Comparison of ENCODE assay signal across 8 cellular contexts in the genomic region with DNA sequence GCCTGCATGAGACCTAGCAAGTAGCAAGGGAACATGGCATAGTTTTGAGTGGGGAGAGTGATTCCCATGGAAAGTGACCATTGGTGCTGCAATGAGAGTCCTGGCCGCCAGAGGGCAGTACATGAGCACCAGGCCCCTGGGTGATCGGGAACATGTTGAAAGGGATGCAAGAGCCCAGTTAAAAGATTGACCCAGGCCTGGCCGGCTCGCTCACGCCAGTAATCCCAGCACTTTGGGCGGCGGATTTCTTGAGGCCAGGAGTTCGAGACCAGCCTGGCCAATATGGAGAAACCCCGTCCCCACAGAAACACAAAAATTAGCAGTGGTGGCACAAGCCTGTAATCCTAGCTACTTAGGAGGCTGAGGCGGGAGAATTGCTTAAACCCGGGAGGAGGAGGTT. TPM values are rescaled to one million over a fixed set of nuclear protein-coding genes. Genes with fewer than 3 reads are reported as not detected.
A peak's percentile ranks its signal among the peaks of the same experiment; 100 is the strongest.
DNase-seq lines count a peak whose midpoint lies in the region; ATAC-seq, FAIRE-seq and TF ChIP-seq lines count a peak whose summit lies in the region.
"Had no signal": no experiment of that assay in that cellular context is flagged by ENCODE, and none has a peak within 500 bp of the region (broad histone marks: within the 10 kb centered on the region; RNA-seq: fewer than 3 reads in every experiment).

No MANE protein-coding gene starts in this region.

- H3K27me3 ChIP-seq in HAP-1 (ENCODE audit: low read depth): peaks cover 5% of the 10 kb centered on the region; the same call in 1 of the 2 replicates
- no peaks in the 10 kb centered on the region for H3K27me3 ChIP-seq in MG63
- H3K27me3 ChIP-seq in HepG2 (ENCODE audit: control insufficient read depth in 1 of 2, insufficient read depth in 2 of 2, low read length in 2 of 2): no peaks in the 10 kb centered on the region

- TF ChIP-seq CTCF in HepG2 (CRISPR knock-in tag; IDR thresholded peaks at IDR 0.05): peak; percentile 95

- H2AFZ ChIP-seq in HepG2 (ENCODE audit: low read length): no peak overlapping the region

- TF ChIP-seq EP300 in HepG2 (IDR thresholded peaks at IDR 0.05; ENCODE audit: low read depth in 2 of 2, low read length in 2 of 2) (no peak), HepG2 (CRISPR knock-in tag; IDR thresholded peaks at IDR 0.05; ENCODE audit: borderline replicate concordance) (no peak)

- intact Hi-C loops in HepG2 (cut with micrococcal nuclease; ENCODE audit: unreplicated experiment): loop anchor here (1.0 kb wide), 3 partner anchors 77 to 912 kb away; no protein-coding TSS in a partner anchor

- BruUV-seq in HepG2 (replicated peaks; lab: Mats Ljungman, UMichigan): no TSS peak

- FAIRE-seq in GM12891 (lab: Jason Lieb, UNC): peak; percentile 95
- peak; percentile 18 for FAIRE-seq in HepG2 (lab: Jason Lieb, UNC)

- no peak overlapping the region for H3K4me2 ChIP-seq in HepG2 (ENCODE audit: low read depth, low read length)

- peak; percentile 74 for TF ChIP-seq RAD21 in HepG2 (CRISPR knock-in tag; IDR thresholded peaks at IDR 0.05)

- H3K36me3 ChIP-seq in HAP-1 (replicated peaks) (no peaks in the 10 kb centered on the region), MG63 (no peaks in the 10 kb centered on the region), HepG2 (replicated peaks in 1 of 2; ENCODE audit: control insufficient read depth in 1 of 2, insufficient read depth in 2 of 2, low read length in 2 of 2) (no peaks in the 10 kb centered on the region)

- no peak overlapping the region for H3K27ac ChIP-seq in HepG2 (ENCODE audit: extremely low read length, insufficient read depth, low read length)

- TF ChIP-seq POLR2A in GM12891 (IDR thresholded peaks at IDR 0.05; ENCODE audit: low read depth, low read length) (no peak), HepG2 (IDR thresholded peaks at IDR 0.05; ENCODE audit: insufficient read depth in 1 of 2, low read depth in 2 of 2, low read length in 2 of 2) (no peak)

- H3K9me3 ChIP-seq in HAP-1 (no peaks in the 10 kb centered on the region), MG63 (no peaks in the 10 kb centered on the region), HepG2 (ENCODE audit: low read length) (no peaks in the 10 kb centered on the region)

- CTCF ChIA-PET in HepG2 (lab: Yijun Ruan, JAX; ENCODE audit: low intra/inter-chr PET ratio, low total read pairs): interaction anchor here (0.9 to 3.0 kb wide), 3 partner anchors 77 to 113 kb away, joined by 3 to 38 read pairs (median 10); no protein-coding TSS in a partner anchor

- H4K20me1 ChIP-seq in HepG2 (ENCODE audit: insufficient read depth, low read length): no peaks in the 10 kb centered on the region

- H3K4me1 ChIP-seq in HAP-1: no peaks in the 10 kb centered on the region
- H3K4me1 ChIP-seq in HepG2 (ENCODE audit: insufficient read depth, low read length): no peaks in the 10 kb centered on the region

- DNase-seq in GM12891 (ENCODE audit: insufficient read length, low spot score): peak; percentile 17
- DNase-seq in HAP-1 (ENCODE audit: low spot score in 2 of 2): peak; percentile 63 to 81
- DNase-seq in MG63: peak; percentile 59
- DNase-seq in activated CD4-positive, CD25-positive, alpha-beta regulatory T cell treated with anti-CD3 and anti-CD28 coated beads, Interleukin-2, amount 50 U/mL, for 72 hours: peak; percentile 67
- peak; percentile 55 for DNase-seq in cerebellar cortex (ENCODE audit: low spot score)
- peak; percentile 56 for DNase-seq in HepG2 (ENCODE audit: low spot score)
- peak; percentile 11 for DNase-seq in stimulated activated CD8-positive, alpha-beta memory T cell treated with anti-CD3 and anti-CD28 coated beads, Interleukin-12 subunit alpha, Interleukin-12 subunit beta, amount 100 ng/mL, for 4 hours (ENCODE audit: low read depth)

- WGBS in HepG2 (ENCODE audit: low lambda C conversion rate): 25% methylated on average over 8 of the region's 11 CpGs

- no peaks in the 10 kb centered on the region for H3K79me2 ChIP-seq in HepG2 (ENCODE audit: insufficient read depth, low read length)

- in situ Hi-C loops in HAP-1 (cut with MboI; ENCODE audit: low sequenced_read_pairs) (loop anchor here (5.0 kb wide), 1 partner anchor 76 kb away; no protein-coding TSS in a partner anchor), HepG2 (cut with HindIII; ENCODE audit: extremely low pct_ligation_motif_present, low pct_unique_long_range_greater_than_20kb) (loop anchor here (5.0 kb wide), 1 partner anchor 76 kb away; no protein-coding TSS in a partner anchor)

- ATAC-seq in HepG2: peak; percentile 99

- H3K9ac ChIP-seq in HepG2 (ENCODE audit: insufficient read depth, low read depth, low read length): no peak overlapping the region

- POLR2A ChIA-PET in HepG2 (lab: Yijun Ruan, JAX): no interaction called here

- no peak overlapping the region for H3K4me3 ChIP-seq in HAP-1
- H3K4me3 ChIP-seq in MG63: no peak overlapping the region
- H3K4me3 ChIP-seq in HepG2 (replicated peaks in 1 of 3; ENCODE audit: insufficient read depth in 1 of 3, low read depth in 2 of 3, low read length in 3 of 3): no peak overlapping the region

TF ChIP-seq in GM12891, 5 proteins besides CTCF, POLR2A, EP300 and RAD21:
- no peak for TF ChIP-seq SPI1 (IDR thresholded peaks at IDR 0.05; ENCODE audit: low read depth, low read length)
- 0 out of 2 replicates have a peak, but pooled peaks have one; percentile 18 for TF ChIP-seq POU2F2 (IDR thresholded peaks at IDR 0.05; ENCODE audit: low read depth, low read length)

TF ChIP-seq in HepG2, 621 proteins besides CTCF, POLR2A, EP300 and RAD21 (continues in another document):
- TF ChIP-seq STAG1 (CRISPR knock-in tag; IDR thresholded peaks at IDR 0.05) (peak; percentile 80), ZNF354B (CRISPR knock-in tag; IDR thresholded peaks at IDR 0.05) (no peak), KDM2A (CRISPR knock-in tag; IDR thresholded peaks at IDR 0.05; ENCODE audit: borderline replicate concordance, low read depth) (peak; percentile 66; the same call in 1 of the 2 replicates), ZNF891 (CRISPR knock-in tag; IDR thresholded peaks at IDR 0.05) (peak; percentile 71; the same call in 1 of the 2 replicates), RARG (CRISPR knock-in tag; IDR thresholded peaks at IDR 0.05; ENCODE audit: low read depth) (no peak), SMARCC2 (IDR thresholded peaks at IDR 0.05) (no peak), ETV5 (CRISPR knock-in tag; IDR thresholded peaks at IDR 0.05; ENCODE audit: borderline replicate concordance) (0 out of 2 replicates have a peak, but pooled peaks have one; percentile 14)
- TF ChIP-seq, protein P1, sequence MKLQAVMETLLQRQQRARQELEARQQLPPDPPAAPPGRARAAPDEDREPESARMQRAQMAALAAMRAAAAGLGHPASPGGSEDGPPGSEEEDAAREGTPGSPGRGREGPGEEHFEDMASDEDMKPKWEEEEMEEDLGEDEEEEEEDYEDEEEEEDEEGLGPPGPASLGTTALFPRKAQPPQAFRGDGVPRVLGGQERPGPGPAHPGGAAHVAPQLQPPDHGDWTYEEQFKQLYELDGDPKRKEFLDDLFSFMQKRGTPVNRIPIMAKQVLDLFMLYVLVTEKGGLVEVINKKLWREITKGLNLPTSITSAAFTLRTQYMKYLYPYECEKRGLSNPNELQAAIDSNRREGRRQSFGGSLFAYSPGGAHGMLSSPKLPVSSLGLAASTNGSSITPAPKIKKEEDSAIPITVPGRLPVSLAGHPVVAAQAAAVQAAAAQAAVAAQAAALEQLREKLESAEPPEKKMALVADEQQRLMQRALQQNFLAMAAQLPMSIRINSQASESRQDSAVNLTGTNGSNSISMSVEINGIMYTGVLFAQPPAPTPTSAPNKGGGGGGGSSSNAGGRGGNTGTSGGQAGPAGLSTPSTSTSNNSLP (IDR thresholded peaks at IDR 0.05; ENCODE audit: low read depth, low read length): 0 out of 2 replicates have a peak, but pooled peaks have one; percentile 21
- TF ChIP-seq, protein P2, sequence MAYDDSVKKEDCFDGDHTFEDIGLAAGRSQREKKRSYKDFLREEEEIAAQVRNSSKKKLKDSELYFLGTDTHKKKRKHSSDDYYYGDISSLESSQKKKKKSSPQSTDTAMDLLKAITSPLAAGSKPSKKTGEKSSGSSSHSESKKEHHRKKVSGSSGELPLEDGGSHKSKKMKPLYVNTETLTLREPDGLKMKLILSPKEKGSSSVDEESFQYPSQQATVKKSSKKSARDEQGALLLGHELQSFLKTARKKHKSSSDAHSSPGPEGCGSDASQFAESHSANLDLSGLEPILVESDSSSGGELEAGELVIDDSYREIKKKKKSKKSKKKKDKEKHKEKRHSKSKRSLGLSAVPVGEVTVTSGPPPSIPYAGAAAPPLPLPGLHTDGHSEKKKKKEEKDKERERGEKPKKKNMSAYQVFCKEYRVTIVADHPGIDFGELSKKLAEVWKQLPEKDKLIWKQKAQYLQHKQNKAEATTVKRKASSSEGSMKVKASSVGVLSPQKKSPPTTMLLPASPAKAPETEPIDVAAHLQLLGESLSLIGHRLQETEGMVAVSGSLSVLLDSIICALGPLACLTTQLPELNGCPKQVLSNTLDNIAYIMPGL (CRISPR knock-in tag; IDR thresholded peaks at IDR 0.05; ENCODE audit: borderline replicate concordance in 1 of 2, low read depth in 1 of 2): 0 out of 4 replicates have a peak, but pooled peaks of 1 of the 2 experiments have one; percentile 39

RNA-seq across cellular contexts. Expression of a gene that starts 22.2 kb away (rescaled TPM):
- polyA plus RNA-seq in GM12891 (2012; ENCODE audit: low read depth, missing spikeins): not detected
- 0.52 and 1.2 TPM in 2 replicates for total RNA-seq in MG63 (2014; rRNA removed; shearing (Covaris generic); ENCODE audit: low replicate concordance)
- not detected in 2 replicates for total RNA-seq in HepG2 (2016; rRNA removed; fragmentation: Illumina TruSeq; extraction: Trizol)
- not detected in 2 replicates for total RNA-seq in HepG2 (2016; cell fraction: cytosol; rRNA removed; fragmentation: Illumina TruSeq; extraction: Trizol; ENCODE audit: low read depth)
- total RNA-seq in HepG2 (2016; cell fraction: insoluble cytoplasmic fraction; rRNA removed; fragmentation: Illumina TruSeq; extraction: Trizol): not detected in 2 replicates
- total RNA-seq in HepG2 (2016; cell fraction: membrane; rRNA removed; fragmentation: Illumina TruSeq; extraction: Trizol): not detected in 2 replicates
- total RNA-seq in HepG2 (2016; cell fraction: nucleus; rRNA removed; fragmentation: Illumina TruSeq; extraction: Trizol): not detected in 2 replicates
- not detected in 2 replicates for polyA plus RNA-seq in HepG2 (2011; rRNA removed)
- not detected in 2 replicates for polyA plus RNA-seq in HepG2 (2011; cell fraction: cytosol; rRNA removed)
- polyA plus RNA-seq in HepG2 (2011; cell fraction: nucleus; rRNA removed): not detected in 2 replicates
- not detected in 2 replicates for polyA plus RNA-seq in HepG2 (2012)
- not detected in 2 replicates for polyA plus RNA-seq in HepG2 (2016; cell fraction: cytosol; fragmentation: Illumina TruSeq; extraction: Trizol; ENCODE audit: low read depth)
- not detected in 2 replicates for polyA plus RNA-seq in HepG2 (2016; cell fraction: insoluble cytoplasmic fraction; fragmentation: Illumina TruSeq; extraction: Trizol; ENCODE audit: low read depth)
- polyA plus RNA-seq in HepG2 (2016; cell fraction: membrane; fragmentation: Illumina TruSeq; extraction: Trizol; ENCODE audit: low read depth): not detected in 2 replicates
- not detected in 2 replicates for polyA plus RNA-seq in HepG2 (2016; cell fraction: nucleus; fragmentation: Illumina TruSeq; extraction: Trizol; ENCODE audit: insufficient read depth, low read depth)
- polyA minus RNA-seq in HepG2 (2011; rRNA and poly(A)+ RNA removed; ENCODE audit: low replicate concordance): not detected in 2 replicates
- polyA minus RNA-seq in HepG2 (2011; cell fraction: cytosol; rRNA and poly(A)+ RNA removed): not detected in 2 replicates
- polyA minus RNA-seq in HepG2 (2011; cell fraction: nucleus; rRNA and poly(A)+ RNA removed): not detected in 2 replicates
- total RNA-seq: mononuclear cell had no signal

Comparison
In these comparisons a context has a peak if more than half of its experiments do, and no peak if none do; other contexts are left out.
1. DNase-seq: peak in every context shown above with its lines; median percentile 72 in HAP-1; 67 in activated CD4-positive, CD25-positive, alpha-beta regulatory T cell treated with anti-CD3 and anti-CD28 coated beads, Interleukin-2, amount 50 U/mL, for 72 hours; 59 in MG63; 56 in HepG2; 55 in cerebellar cortex; 17 in GM12891; 11 in stimulated activated CD8-positive, alpha-beta memory T cell treated with anti-CD3 and anti-CD28 coated beads, Interleukin-12 subunit alpha, Interleukin-12 subunit beta, amount 100 ng/mL, for 4 hours.